1 cellular context compared by ENCODE assay signal in the genomic region with DNA sequence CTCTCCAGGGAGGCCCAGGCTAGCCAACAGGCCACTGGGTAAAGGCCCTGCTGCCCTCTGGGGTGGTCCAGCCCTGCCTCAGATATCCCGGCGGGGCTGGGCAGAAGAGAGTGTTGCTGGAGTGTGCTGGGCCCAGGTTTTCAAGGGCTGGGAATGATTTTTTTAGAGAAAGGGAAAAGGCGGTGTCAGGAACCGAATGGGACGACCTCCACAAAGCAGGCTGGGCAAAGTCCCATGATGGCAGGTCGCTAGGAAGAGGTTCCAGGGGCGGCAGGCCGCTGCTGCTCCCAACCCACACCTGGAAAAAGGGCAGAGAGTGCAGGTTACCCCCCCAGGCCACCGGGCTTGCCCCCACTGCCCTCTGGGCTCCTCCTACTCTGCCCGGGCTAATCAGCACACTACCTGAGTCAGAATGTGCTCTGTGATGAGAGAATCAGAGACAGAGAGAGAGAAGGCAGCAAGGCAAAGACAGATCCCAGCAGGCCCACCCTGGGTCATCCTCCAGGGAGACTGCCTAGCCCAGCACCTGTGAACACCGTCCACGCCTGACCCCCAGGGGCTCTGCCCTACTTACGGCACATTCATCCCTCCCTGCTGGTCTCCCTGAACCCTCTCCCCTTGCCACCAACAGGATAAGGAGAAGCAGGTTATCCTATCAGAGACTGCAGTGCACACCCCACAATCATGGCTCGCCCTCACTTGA.
TF ChIP-seq lines count a peak whose summit lies in the region.

No MANE protein-coding gene starts in this region.

TF ChIP-seq in HepG2, 621 proteins besides CTCF, POLR2A, EP300 and RAD21 (continued from another document):
- no peak for TF ChIP-seq TFE3 (CRISPR knock-in tag; IDR thresholded peaks at IDR 0.05)
- TF ChIP-seq, protein P1, sequence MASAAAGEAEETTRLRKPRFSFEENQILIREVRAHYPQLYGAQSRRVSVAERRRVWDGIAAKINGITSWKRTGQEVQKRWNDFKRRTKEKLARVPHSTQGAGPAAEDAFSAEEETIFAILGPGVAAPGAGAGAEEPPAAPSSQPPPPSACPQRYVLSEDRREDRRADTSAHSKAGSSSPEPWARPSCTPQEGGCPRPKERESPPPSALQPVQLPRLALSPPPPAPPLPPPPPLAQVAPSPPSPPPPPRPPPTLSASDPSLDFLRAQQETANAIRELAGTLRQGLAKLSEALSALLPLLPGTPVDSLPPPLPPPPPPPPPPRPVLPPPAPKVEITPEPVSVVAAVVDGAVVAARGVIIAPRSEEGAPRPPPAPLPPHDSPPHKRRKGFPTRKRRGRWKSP (CRISPR knock-in tag; IDR thresholded peaks at IDR 0.05): no peak
- no peak for TF ChIP-seq U2AF2 (IDR thresholded peaks at IDR 0.05; ENCODE audit: low read depth, low read length)
- no peak for TF ChIP-seq FOXK1 (CRISPR knock-in tag; IDR thresholded peaks at IDR 0.05; ENCODE audit: borderline replicate concordance, low read depth)
- TF ChIP-seq MEF2D (CRISPR knock-in tag; IDR thresholded peaks at IDR 0.05): no peak
- TF ChIP-seq MXD4 (CRISPR knock-in tag; IDR thresholded peaks at IDR 0.05): no peak
- TF ChIP-seq ZBTB38 (CRISPR knock-in tag; IDR thresholded peaks at IDR 0.05): peak; percentile 45; the same call in 1 of the 2 replicates
- TF ChIP-seq, protein P2, sequence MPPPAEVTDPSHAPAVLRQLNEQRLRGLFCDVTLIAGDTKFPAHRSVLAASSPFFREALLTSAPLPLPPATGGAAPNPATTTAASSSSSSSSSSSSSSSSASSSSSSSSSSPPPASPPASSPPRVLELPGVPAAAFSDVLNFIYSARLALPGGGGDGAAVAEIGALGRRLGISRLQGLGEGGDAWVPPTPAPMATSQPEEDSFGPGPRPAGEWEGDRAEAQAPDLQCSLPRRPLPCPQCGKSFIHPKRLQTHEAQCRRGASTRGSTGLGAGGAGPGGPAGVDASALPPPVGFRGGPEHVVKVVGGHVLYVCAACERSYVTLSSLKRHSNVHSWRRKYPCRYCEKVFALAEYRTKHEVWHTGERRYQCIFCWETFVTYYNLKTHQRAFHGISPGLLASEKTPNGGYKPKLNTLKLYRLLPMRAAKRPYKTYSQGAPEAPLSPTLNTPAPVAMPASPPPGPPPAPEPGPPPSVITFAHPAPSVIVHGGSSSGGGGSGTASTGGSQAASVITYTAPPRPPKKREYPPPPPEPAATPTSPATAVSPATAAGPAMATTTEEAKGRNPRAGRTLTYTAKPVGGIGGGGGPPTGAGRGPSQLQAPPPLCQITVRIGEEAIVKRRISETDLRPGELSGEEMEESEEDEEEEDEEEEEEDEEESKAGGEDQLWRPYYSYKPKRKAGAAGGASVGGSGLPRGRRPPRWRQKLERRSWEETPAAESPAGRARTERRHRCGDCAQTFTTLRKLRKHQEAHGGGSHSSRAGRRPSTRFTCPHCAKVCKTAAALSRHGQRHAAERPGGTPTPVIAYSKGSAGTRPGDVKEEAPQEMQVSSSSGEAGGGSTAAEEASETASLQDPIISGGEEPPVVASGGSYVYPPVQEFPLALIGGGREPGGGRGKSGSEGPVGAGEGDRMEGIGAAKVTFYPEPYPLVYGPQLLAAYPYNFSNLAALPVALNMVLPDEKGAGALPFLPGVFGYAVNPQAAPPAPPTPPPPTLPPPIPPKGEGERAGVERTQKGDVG (CRISPR knock-in tag; IDR thresholded peaks at IDR 0.05; ENCODE audit: borderline replicate concordance): peak; percentile 39; the same call in 1 of the 2 replicates
- TF ChIP-seq, protein P3, sequence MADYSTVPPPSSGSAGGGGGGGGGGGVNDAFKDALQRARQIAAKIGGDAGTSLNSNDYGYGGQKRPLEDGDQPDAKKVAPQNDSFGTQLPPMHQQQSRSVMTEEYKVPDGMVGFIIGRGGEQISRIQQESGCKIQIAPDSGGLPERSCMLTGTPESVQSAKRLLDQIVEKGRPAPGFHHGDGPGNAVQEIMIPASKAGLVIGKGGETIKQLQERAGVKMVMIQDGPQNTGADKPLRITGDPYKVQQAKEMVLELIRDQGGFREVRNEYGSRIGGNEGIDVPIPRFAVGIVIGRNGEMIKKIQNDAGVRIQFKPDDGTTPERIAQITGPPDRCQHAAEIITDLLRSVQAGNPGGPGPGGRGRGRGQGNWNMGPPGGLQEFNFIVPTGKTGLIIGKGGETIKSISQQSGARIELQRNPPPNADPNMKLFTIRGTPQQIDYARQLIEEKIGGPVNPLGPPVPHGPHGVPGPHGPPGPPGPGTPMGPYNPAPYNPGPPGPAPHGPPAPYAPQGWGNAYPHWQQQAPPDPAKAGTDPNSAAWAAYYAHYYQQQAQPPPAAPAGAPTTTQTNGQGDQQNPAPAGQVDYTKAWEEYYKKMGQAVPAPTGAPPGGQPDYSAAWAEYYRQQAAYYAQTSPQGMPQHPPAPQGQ (CRISPR knock-in tag; IDR thresholded peaks at IDR 0.05; ENCODE audit: borderline replicate concordance): no peak
- no peak for TF ChIP-seq ZNF576 (CRISPR knock-in tag; IDR thresholded peaks at IDR 0.05)
- no peak for TF ChIP-seq KAT2B (IDR thresholded peaks at IDR 0.05; ENCODE audit: borderline replicate concordance, low read depth, low read length)
- no peak for TF ChIP-seq ZNF670 (CRISPR knock-in tag; IDR thresholded peaks at IDR 0.05; ENCODE audit: borderline replicate concordance)
- no peak for TF ChIP-seq ZNF704 (CRISPR knock-in tag; IDR thresholded peaks at IDR 0.05; ENCODE audit: borderline replicate concordance)
- no peak for TF ChIP-seq JDP2 (CRISPR knock-in tag; IDR thresholded peaks at IDR 0.05; ENCODE audit: borderline replicate concordance)
- TF ChIP-seq RFXAP (CRISPR knock-in tag; IDR thresholded peaks at IDR 0.05; ENCODE audit: borderline replicate concordance): no peak
- no peak for TF ChIP-seq AKAP8 (CRISPR knock-in tag; IDR thresholded peaks at IDR 0.05)
- 0 out of 2 replicates have a peak, but pooled peaks have one; percentile 65 for TF ChIP-seq HNRNPL (IDR thresholded peaks at IDR 0.05; ENCODE audit: low read depth, low read length)
- TF ChIP-seq NR1H2 (CRISPR knock-in tag; IDR thresholded peaks at IDR 0.05; ENCODE audit: borderline replicate concordance, low read depth): no peak
- no peak for TF ChIP-seq CREB1 (IDR thresholded peaks at IDR 0.05)
- no peak for TF ChIP-seq CREB1 (CRISPR knock-in tag; IDR thresholded peaks at IDR 0.05)
- no peak for TF ChIP-seq NFE2L2 (IDR thresholded peaks at IDR 0.05; ENCODE audit: low read length)
- TF ChIP-seq, protein P4, sequence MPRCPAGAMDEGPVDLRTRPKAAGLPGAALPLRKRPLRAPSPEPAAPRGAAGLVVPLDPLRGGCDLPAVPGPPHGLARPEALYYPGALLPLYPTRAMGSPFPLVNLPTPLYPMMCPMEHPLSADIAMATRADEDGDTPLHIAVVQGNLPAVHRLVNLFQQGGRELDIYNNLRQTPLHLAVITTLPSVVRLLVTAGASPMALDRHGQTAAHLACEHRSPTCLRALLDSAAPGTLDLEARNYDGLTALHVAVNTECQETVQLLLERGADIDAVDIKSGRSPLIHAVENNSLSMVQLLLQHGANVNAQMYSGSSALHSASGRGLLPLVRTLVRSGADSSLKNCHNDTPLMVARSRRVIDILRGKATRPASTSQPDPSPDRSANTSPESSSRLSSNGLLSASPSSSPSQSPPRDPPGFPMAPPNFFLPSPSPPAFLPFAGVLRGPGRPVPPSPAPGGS (CRISPR knock-in tag; IDR thresholded peaks at IDR 0.05): no peak
